Comparison of ENCODE assay signal across 21 cellular contexts in genomic region chr13:22696433-22696832, GRCh38.
A peak's percentile ranks its signal among the peaks of the same experiment; 100 is the strongest.
DNase-seq lines count a peak whose midpoint lies in the region; ATAC-seq and TF ChIP-seq lines count a peak whose summit lies in the region.
"Had no signal": no experiment of that assay in that cellular context is flagged by ENCODE, and none has a peak within 500 bp of the region (broad histone marks: within the 10 kb centered on the region; RNA-seq: fewer than 3 reads in every experiment).

No MANE protein-coding gene starts in this region.

- TF ChIP-seq POLR2A in testis (IDR thresholded peaks at IDR 0.05) (no peak), esophagus squamous epithelium (IDR thresholded peaks at IDR 0.05) (no peak)

- in situ Hi-C loops in GM13976 (cut with MboI; ENCODE audit: low sequenced_read_pairs, unreplicated experiment), result no loop called here

- H3K9me3 Mint-ChIP-seq in WTC11, result peaks cover 30% of the 10 kb centered on the region

- H3K4me1 Mint-ChIP-seq in WTC11, result no peaks in the 10 kb centered on the region
- H3K4me1 Mint-ChIP-seq: CD14-positive monocyte; CD8-positive, alpha-beta memory T cell had no signal

- no peaks in the 10 kb centered on the region for H3K36me3 ChIP-seq in iPS-15b (ENCODE audit: control insufficient read depth, insufficient read depth, low read length)
- H3K36me3 ChIP-seq in testis (ENCODE audit: low read depth, missing control alignments), result no peaks in the 10 kb centered on the region
- H3K36me3 ChIP-seq in esophagus squamous epithelium, result no peaks in the 10 kb centered on the region
- H3K36me3 ChIP-seq: BE2C; BLaER1 treated with 17β-estradiol and CSF1 and Interleukin-3, amounts not matched to agents 10 nM and 100 nM had no signal

- DNase-seq in ELF-1 (ENCODE audit: low read depth, low spot score) (peak; percentile 61), WTC11 (ENCODE audit: low spot score) (peak; percentile 22), testis (peak; percentile 45), GM13976 (ENCODE audit: low spot score) (no peak), GF-D8 (lab: John Stamatoyannopoulos, UW) (no peak), esophagus squamous epithelium (lab: John Stamatoyannopoulos, UW) (no peak)
- DNase-seq: 8988T; ACHN; AML-193; BE2C; CD4-positive, alpha-beta T cell; CD8-positive, alpha-beta memory T cell; DMS 273 treated with DMSO at 0.1 percent for 48 hours; DND-41; GDM1; H7; HCEC 1CT had no signal

- POLR2A ChIA-PET in WTC11 (lab: Charles Lee), result no interaction called here

- WGBS in testis, 2 donors, result 61 to 70% methylated on average over 37 to 41 of the region's 41 CpGs
- WGBS in esophagus squamous epithelium, 2 donors, result 80 to 89% methylated on average over 34 to 41 of the region's 41 CpGs

- TF ChIP-seq CTCF in WTC11 (IDR thresholded peaks at IDR 0.05), result no peak
- no peak for TF ChIP-seq CTCF in testis (IDR thresholded peaks at IDR 0.05)
- no peak for TF ChIP-seq CTCF in GM13976 (IDR thresholded peaks at IDR 0.05; ENCODE audit: borderline replicate concordance, control extremely low read depth, extremely low read depth, insufficient read depth, missing control alignments)
- no peak for TF ChIP-seq CTCF in esophagus squamous epithelium (IDR thresholded peaks at IDR 0.05)

- H3K4me3 Mint-ChIP-seq in WTC11, result peak overlapping the region; percentile 12; the same call in 1 of the 2 replicates
- H3K4me3 Mint-ChIP-seq: CD14-positive monocyte; CD4-positive, alpha-beta T cell; CD8-positive, alpha-beta memory T cell had no signal

- intact Hi-C loops in testis (cut with DNase I; ENCODE audit: low total_unique reads) (no loop called here), esophagus squamous epithelium (cut with DNase I) (no loop called here)

- no peak overlapping the region for H3K27ac Mint-ChIP-seq in WTC11
- H3K27ac Mint-ChIP-seq: CD14-positive monocyte; CD4-positive, alpha-beta T cell; CD8-positive, alpha-beta memory T cell had no signal

- H3K4me3 ChIP-seq in iPS-15b (ENCODE audit: low read depth, low read length) (peak overlapping the region; percentile 31), testis (peak overlapping the region in 1 of 2 donors; percentile 36), esophagus squamous epithelium (no peak overlapping the region)
- H3K4me3 ChIP-seq: A549; BLaER1 treated with 17β-estradiol and CSF1 and Interleukin-3, amounts not matched to agents 10 nM and 100 nM had no signal

- H3K27ac ChIP-seq in testis (no peak overlapping the region), esophagus squamous epithelium (no peak overlapping the region)
- H3K27ac ChIP-seq: A549; BLaER1 treated with 17β-estradiol and CSF1 and Interleukin-3, amounts not matched to agents 10 nM and 100 nM had no signal

- H3K36me3 Mint-ChIP-seq in WTC11, result peaks cover 15% of the 10 kb centered on the region
- H3K36me3 Mint-ChIP-seq: CD14-positive monocyte; CD8-positive, alpha-beta memory T cell had no signal

- no peak overlapping the region for H3K9ac ChIP-seq in iPS-15b (ENCODE audit: low read depth, low read length)
- H3K9ac ChIP-seq: BLaER1 treated with 17β-estradiol and CSF1 and Interleukin-3, amounts not matched to agents 10 nM and 100 nM had no signal

- ATAC-seq in WTC11, result no peak
- ATAC-seq: A549 had no signal

- no peaks in the 10 kb centered on the region for H3K9me3 ChIP-seq in iPS-15b (ENCODE audit: control insufficient read depth, insufficient read depth, low read length)
- H3K9me3 ChIP-seq in testis, result no peaks in the 10 kb centered on the region
- no peaks in the 10 kb centered on the region for H3K9me3 ChIP-seq in esophagus squamous epithelium
- H3K9me3 ChIP-seq: A549, BE2C had no signal

- CTCF ChIA-PET in WTC11 (lab: Charles Lee), result interaction anchor here (1.0 kb wide), 1 partner anchor 40 kb away, joined by 5 read pairs; no protein-coding TSS in a partner anchor

- no peaks in the 10 kb centered on the region for H3K27me3 ChIP-seq in iPS-15b (ENCODE audit: control insufficient read depth, insufficient read depth, low read length)
- no peaks in the 10 kb centered on the region for H3K27me3 ChIP-seq in testis
- no peaks in the 10 kb centered on the region for H3K27me3 ChIP-seq in esophagus squamous epithelium
- H3K27me3 ChIP-seq: BE2C; BLaER1 treated with 17β-estradiol and CSF1 and Interleukin-3, amounts not matched to agents 10 nM and 100 nM had no signal

- H3K27me3 Mint-ChIP-seq in WTC11 (ENCODE audit: low read depth), result no peaks in the 10 kb centered on the region
- H3K27me3 Mint-ChIP-seq: CD4-positive, alpha-beta T cell had no signal

- H3K4me1 ChIP-seq in iPS-15b (ENCODE audit: control insufficient read depth, insufficient read depth, low read length) (no peaks in the 10 kb centered on the region), testis (no peaks in the 10 kb centered on the region), esophagus squamous epithelium (no peaks in the 10 kb centered on the region)
- H3K4me1 ChIP-seq: A549, BE2C had no signal

TF ChIP-seq in WTC11, 78 proteins besides CTCF, POLR2A, EP300 and RAD21:
- no peak for TF ChIP-seq FOXJ3 (CRISPR knock-in tag; IDR thresholded peaks at IDR 0.05; ENCODE audit: borderline replicate concordance)

Comparison
In these comparisons a context has a peak if more than half of its experiments do, and no peak if none do; other contexts are left out.
1. DNase-seq: peak in ELF-1 (single experiment), WTC11 (single experiment) and testis (single experiment); none in GM13976 (single experiment), GF-D8 (single experiment) and esophagus squamous epithelium (single experiment).